In genomic region chr16:66926171-66926570, GRCh38 we compare ENCODE assay signal across 12 cellular contexts. TPM values are rescaled to one million over a fixed set of nuclear protein-coding genes. Genes with fewer than 3 reads are reported as not detected.
A peak's percentile ranks its signal among the peaks of the same experiment; 100 is the strongest.
DNase-seq lines count a peak whose midpoint lies in the region; ATAC-seq and TF ChIP-seq lines count a peak whose summit lies in the region.
"Had no signal": no experiment of that assay in that cellular context is flagged by ENCODE, and none has a peak within 500 bp of the region (broad histone marks: within the 10 kb centered on the region; RNA-seq: fewer than 3 reads in every experiment).

No MANE protein-coding gene starts in this region.

- CTCF ChIA-PET in activated CD4-positive, alpha-beta T cell treated with anti-CD3 and anti-CD28 coated beads for 36 hours (lab: Charles Lee) = interaction anchor here (0.7 to 3.1 kb wide), 3 partner anchors 8 to 64 kb away, joined by 3 to 19 read pairs (median 3); no protein-coding TSS in a partner anchor

- no peaks in the 10 kb centered on the region for H3K36me3 Mint-ChIP-seq in activated CD4-positive, alpha-beta T cell treated with anti-CD3 and anti-CD28 coated beads, Interleukin-2, amount 10 ng/mL, durations not matched to agents 24 days and 14 days (ENCODE audit: low read depth)
- peaks cover 4% of the 10 kb centered on the region for H3K36me3 Mint-ChIP-seq in activated CD4-positive, alpha-beta T cell treated with anti-CD3 and anti-CD28 coated beads for 36 hours (ENCODE audit: low read depth)

- H3K9me3 ChIP-seq in esophagus (ENCODE audit: control insufficient read depth in 2 of 2, insufficient read depth in 1 of 2, low read depth in 1 of 2, low read length in 1 of 2) (no peaks in the 10 kb centered on the region), upper lobe of left lung (no peaks in the 10 kb centered on the region), mucosa of descending colon (no peaks in the 10 kb centered on the region)

- DNase-seq in activated CD4-positive, alpha-beta T cell treated with anti-CD3 and anti-CD28 coated beads, Interleukin-2, amount 10 ng/mL, durations not matched to agents 24 days and 14 days = no peak
- DNase-seq in activated CD4-positive, alpha-beta T cell treated with anti-CD3 and anti-CD28 coated beads for 36 hours = no peak
- DNase-seq in midbrain (lab: John Stamatoyannopoulos, UW) = peak; percentile 45
- DNase-seq in upper lobe of left lung = peak in 1 of 2 donors; percentile 55
- no peak for DNase-seq in mucosa of descending colon
- DNase-seq in AG08395 (ENCODE audit: low spot score) = no peak
- DNase-seq: NCI-H2081 had no signal

- no peaks in the 10 kb centered on the region for H3K27me3 ChIP-seq in esophagus (ENCODE audit: control insufficient read depth in 1 of 2, insufficient read depth in 2 of 2, low read length in 2 of 2)
- H3K27me3 ChIP-seq in upper lobe of left lung = peaks cover 0 to 16% (median 10%) of the 10 kb centered on the region in 4 donors

- H3K4me1 Mint-ChIP-seq in activated CD4-positive, alpha-beta T cell treated with anti-CD3 and anti-CD28 coated beads, Interleukin-2, amount 10 ng/mL, durations not matched to agents 24 days and 14 days = peaks cover 26% of the 10 kb centered on the region
- H3K4me1 Mint-ChIP-seq in activated CD4-positive, alpha-beta T cell treated with anti-CD3 and anti-CD28 coated beads for 36 hours = peaks cover 7% of the 10 kb centered on the region

- 32 to 50% methylated on average over 3 of the region's 3 CpGs for WGBS in esophagus, 2 donors
- 54 to 63% methylated on average over 3 of the region's 3 CpGs for WGBS in upper lobe of left lung, 2 donors

- no peak for ATAC-seq in activated CD4-positive, alpha-beta T cell treated with anti-CD3 and anti-CD28 coated beads for 36 hours
- ATAC-seq in upper lobe of left lung (ENCODE audit: low FRiP score in 2 of 2) = no peak
- ATAC-seq in mucosa of descending colon = no peak
- no peak for ATAC-seq in HG03159 (IDR thresholded peaks at IDR 0.05; ENCODE audit: unreplicated experiment)

- TF ChIP-seq CTCF in upper lobe of left lung (IDR thresholded peaks at IDR 0.05) = no peak
- no peak for TF ChIP-seq CTCF in mucosa of descending colon (IDR thresholded peaks at IDR 0.05)

- H3K4me3 ChIP-seq in esophagus (ENCODE audit: low read depth in 1 of 2, low read length in 2 of 2) (no peak overlapping the region), upper lobe of left lung (peak overlapping the region in 1 of 4 donors; percentile 61), mucosa of descending colon (no peak overlapping the region)

- H3K27ac ChIP-seq in esophagus (ENCODE audit: low read depth in 2 of 2, low read length in 1 of 2) (peak overlapping the region; percentile 70 to 82), upper lobe of left lung (peak overlapping the region; percentile 71 to 84 (median 78))
- H3K27ac ChIP-seq: HL-60, SJSA1 had no signal

- H3K27me3 Mint-ChIP-seq in activated CD4-positive, alpha-beta T cell treated with anti-CD3 and anti-CD28 coated beads, Interleukin-2, amount 10 ng/mL, durations not matched to agents 24 days and 14 days = peaks cover 31% of the 10 kb centered on the region
- peaks cover 30% of the 10 kb centered on the region for H3K27me3 Mint-ChIP-seq in activated CD4-positive, alpha-beta T cell treated with anti-CD3 and anti-CD28 coated beads for 36 hours

- H3K9me3 Mint-ChIP-seq in activated CD4-positive, alpha-beta T cell treated with anti-CD3 and anti-CD28 coated beads, Interleukin-2, amount 10 ng/mL, durations not matched to agents 24 days and 14 days = no peaks in the 10 kb centered on the region
- H3K9me3 Mint-ChIP-seq in activated CD4-positive, alpha-beta T cell treated with anti-CD3 and anti-CD28 coated beads for 36 hours (ENCODE audit: low read depth) = no peaks in the 10 kb centered on the region

- H3K4me3 Mint-ChIP-seq in activated CD4-positive, alpha-beta T cell treated with anti-CD3 and anti-CD28 coated beads, Interleukin-2, amount 10 ng/mL, durations not matched to agents 24 days and 14 days = no peak overlapping the region
- no peak overlapping the region for H3K4me3 Mint-ChIP-seq in activated CD4-positive, alpha-beta T cell treated with anti-CD3 and anti-CD28 coated beads for 36 hours

- peak overlapping the region; percentile 75 for H3K27ac Mint-ChIP-seq in activated CD4-positive, alpha-beta T cell treated with anti-CD3 and anti-CD28 coated beads, Interleukin-2, amount 10 ng/mL, durations not matched to agents 24 days and 14 days
- H3K27ac Mint-ChIP-seq in activated CD4-positive, alpha-beta T cell treated with anti-CD3 and anti-CD28 coated beads for 36 hours = no peak overlapping the region

- H3K36me3 ChIP-seq in esophagus (ENCODE audit: control insufficient read depth in 2 of 2, insufficient read depth in 2 of 2, low read length in 1 of 2) = peaks cover 0 to 6% of the 10 kb centered on the region in 2 donors
- H3K36me3 ChIP-seq in upper lobe of left lung = peaks cover 0 to 8% (median 8%) of the 10 kb centered on the region in 4 donors
- no peaks in the 10 kb centered on the region for H3K36me3 ChIP-seq in mucosa of descending colon (ENCODE audit: low read depth)
- H3K36me3 ChIP-seq: SJSA1 had no signal

- POLR2A ChIA-PET in activated CD4-positive, alpha-beta T cell treated with anti-CD3 and anti-CD28 coated beads for 36 hours (lab: Charles Lee) = no interaction called here

- intact Hi-C loops in activated CD4-positive, alpha-beta T cell treated with anti-CD3 and anti-CD28 coated beads, Interleukin-2, amount 10 ng/mL, durations not matched to agents 24 days and 14 days (cut with micrococcal nuclease) = loop anchor here (5.0 kb wide), 1 partner anchor 44 kb away; the partner anchor contains the start of gene PDP2
- intact Hi-C loops in activated CD4-positive, alpha-beta T cell treated with anti-CD3 and anti-CD28 coated beads for 36 hours (cut with DNase I, micrococcal nuclease) = loop anchor here in 1 of 2 experiments (5.0 kb wide), 1 partner anchor 319 kb away; no protein-coding TSS in a partner anchor
- intact Hi-C loops in mucosa of descending colon (cut with DNase I, micrococcal nuclease) = loop anchor here in 1 of 2 donors (5.0 kb wide), 1 partner anchor 34 kb away; no protein-coding TSS in a partner anchor

- no peak for TF ChIP-seq EP300 in upper lobe of left lung (IDR thresholded peaks at IDR 0.05)

- no peak for TF ChIP-seq POLR2A in upper lobe of left lung (IDR thresholded peaks at IDR 0.05)

- peaks cover 14 to 33% of the 10 kb centered on the region in 2 donors for H3K4me1 ChIP-seq in esophagus (ENCODE audit: control insufficient read depth in 2 of 2, insufficient read depth in 2 of 2, low read length in 1 of 2)
- H3K4me1 ChIP-seq in upper lobe of left lung = peaks cover 40 to 55% (median 42%) of the 10 kb centered on the region in 4 donors
- H3K4me1 ChIP-seq in mucosa of descending colon (ENCODE audit: low read depth) = peaks cover 8% of the 10 kb centered on the region

RNA-seq across cellular contexts. Expression of gene RRAD, which starts 0.8 kb away (rescaled TPM):
- total RNA-seq in activated CD4-positive, alpha-beta T cell treated with anti-CD3 and anti-CD28 coated beads, Interleukin-2, amount 10 ng/mL, durations not matched to agents 24 days and 14 days = 1.3 TPM in 2 replicates
- total RNA-seq in activated CD4-positive, alpha-beta T cell treated with anti-CD3 and anti-CD28 coated beads for 36 hours = under 1 TPM; 0.19 to 0.55 TPM
- polyA plus RNA-seq in esophagus = 100 to 1,000 TPM in 1 of 2 donors, 10 to 100 TPM in 1; 93.6 to 125 TPM
- 10 to 100 TPM; 13.8 to 50.3 (median 47.0) TPM for total RNA-seq in upper lobe of left lung
- 10 to 100 TPM in 1 of 3 donors, 1 to 10 TPM in 2; 1.3 to 11.6 (median 1.3) TPM for total RNA-seq in mucosa of descending colon

RNA-seq across cellular contexts. Expression of gene CDH16, which starts 7.5 kb away (rescaled TPM):
- total RNA-seq in activated CD4-positive, alpha-beta T cell treated with anti-CD3 and anti-CD28 coated beads, Interleukin-2, amount 10 ng/mL, durations not matched to agents 24 days and 14 days = not detected in 2 replicates
- total RNA-seq in activated CD4-positive, alpha-beta T cell treated with anti-CD3 and anti-CD28 coated beads for 36 hours = not detected
- 1 to 10 TPM; 6.1 to 6.5 TPM for polyA plus RNA-seq in esophagus
- total RNA-seq in upper lobe of left lung (1 to 10 TPM in 2 of 6 donors, under 1 TPM in 1, not detected in 3; 0.40 to 1.8 (median 1.7) TPM), mucosa of descending colon (under 1 TPM; 0.13 to 0.78 (median 0.72) TPM)
- total RNA-seq: SJSA1 had no signal
- polyA plus RNA-seq: AG04450 had no signal

RNA-seq across cellular contexts. Expression of gene CIAO2B, which starts 8.0 kb away (rescaled TPM):
- total RNA-seq in activated CD4-positive, alpha-beta T cell treated with anti-CD3 and anti-CD28 coated beads, Interleukin-2, amount 10 ng/mL, durations not matched to agents 24 days and 14 days = 170 and 176 TPM in 2 replicates
- 100 to 1,000 TPM; 171 to 186 TPM for total RNA-seq in activated CD4-positive, alpha-beta T cell treated with anti-CD3 and anti-CD28 coated beads for 36 hours
- polyA plus RNA-seq in esophagus = 100 to 1,000 TPM; 139 to 266 TPM
- total RNA-seq in upper lobe of left lung (100 to 1,000 TPM in 1 of 6 donors, 10 to 100 TPM in 5; 59.6 to 131 (median 73.2) TPM), mucosa of descending colon (10 to 100 TPM; 72.5 to 78.1 (median 76.5) TPM)

RNA-seq across cellular contexts. Expression of gene CES2, which starts 9.1 kb away (rescaled TPM):
- 30.6 and 33.6 TPM in 2 replicates for total RNA-seq in activated CD4-positive, alpha-beta T cell treated with anti-CD3 and anti-CD28 coated beads, Interleukin-2, amount 10 ng/mL, durations not matched to agents 24 days and 14 days
- total RNA-seq in activated CD4-positive, alpha-beta T cell treated with anti-CD3 and anti-CD28 coated beads for 36 hours = 10 to 100 TPM; 30.5 to 31.6 TPM
- polyA plus RNA-seq in esophagus = 100 to 1,000 TPM; 120 to 128 TPM
- total RNA-seq in upper lobe of left lung = 10 to 100 TPM; 32.2 to 76.1 (median 46.5) TPM
- 100 to 1,000 TPM; 180 to 566 (median 456) TPM for total RNA-seq in mucosa of descending colon

RNA-seq across cellular contexts. Expression of gene CES3, which starts 34.9 kb away (rescaled TPM):
- 6.8 and 7.0 TPM in 2 replicates for total RNA-seq in activated CD4-positive, alpha-beta T cell treated with anti-CD3 and anti-CD28 coated beads, Interleukin-2, amount 10 ng/mL, durations not matched to agents 24 days and 14 days
- total RNA-seq in activated CD4-positive, alpha-beta T cell treated with anti-CD3 and anti-CD28 coated beads for 36 hours = 1 to 10 TPM; 1.6 to 1.9 TPM
- polyA plus RNA-seq in esophagus = 1 to 10 TPM; 1.8 to 4.8 TPM
- 1 to 10 TPM; 1.4 to 6.2 (median 2.9) TPM for total RNA-seq in upper lobe of left lung
- 100 to 1,000 TPM in 2 of 3 donors, 10 to 100 TPM in 1; 86.5 to 264 (median 199) TPM for total RNA-seq in mucosa of descending colon
- total RNA-seq: SJSA1 had no signal
